20 cellular contexts compared by ENCODE assay signal in the genomic region with DNA sequence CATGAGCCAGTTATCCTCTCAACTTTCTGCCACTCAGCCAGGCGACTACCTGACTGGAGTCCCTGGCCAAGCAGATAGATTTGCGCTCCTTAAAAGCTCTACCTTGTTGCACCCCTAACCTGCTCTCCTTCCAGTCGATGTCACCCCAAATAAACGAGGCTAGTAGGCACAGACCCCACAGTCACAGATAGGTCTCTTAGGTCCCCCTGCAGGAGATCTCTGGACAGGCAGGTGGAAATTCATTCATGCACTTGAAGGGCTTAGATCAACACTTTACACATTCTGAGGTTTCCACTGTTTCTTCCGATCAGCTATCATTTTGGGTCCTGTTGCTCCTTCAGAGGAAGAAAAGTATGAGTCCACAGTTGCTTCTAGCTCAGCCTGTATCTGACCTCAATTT.
DNase-seq lines count a peak whose midpoint lies in the region; ATAC-seq, FAIRE-seq and TF ChIP-seq lines count a peak whose summit lies in the region.
"Had no signal": no experiment of that assay in that cellular context is flagged by ENCODE, and none has a peak within 500 bp of the region (broad histone marks: within the 10 kb centered on the region; RNA-seq: fewer than 3 reads in every experiment).

No MANE protein-coding gene starts in this region.

- no peaks in the 10 kb centered on the region for H3K9me2 ChIP-seq in Karpas-422 (replicated peaks; ENCODE audit: insufficient read depth, low read length)

- dilution Hi-C loops in mammary epithelial cell (cut with HindIII; ENCODE audit: low sequenced_read_pairs): loop anchor here (5.0 kb wide), 1 partner anchor 48 kb away; no protein-coding TSS in a partner anchor

- H3K27ac ChIP-seq in mammary epithelial cell (ENCODE audit: insufficient read depth, low read depth, low read length) (no peak overlapping the region), Karpas-422 (ENCODE audit: low read length) (no peak overlapping the region), H1 (ENCODE audit: low read depth, low read length) (no peak overlapping the region), foreskin keratinocyte (no peak overlapping the region)
- H3K27ac ChIP-seq: KMS-11, lower lobe of right lung, suprapubic skin had no signal

- H3K23ac ChIP-seq in H1 (ENCODE audit: insufficient read length): no peak overlapping the region

- peaks cover 33% of the 10 kb centered on the region for H3K4me1 Mint-ChIP-seq in MCF 10A (ENCODE audit: insufficient read depth, unreplicated experiment)

- H3K56ac ChIP-seq in H1 (replicated peaks; ENCODE audit: insufficient read length, low read depth, low read length): no peak overlapping the region

- no peaks in the 10 kb centered on the region for H3K79me2 ChIP-seq in mammary epithelial cell (ENCODE audit: insufficient read depth, low read length)
- H3K79me2 ChIP-seq in Karpas-422 (ENCODE audit: low read length): no peaks in the 10 kb centered on the region
- H3K79me2 ChIP-seq in H1 (ENCODE audit: control insufficient read depth in 1 of 2, insufficient read depth in 2 of 2, low read length in 2 of 2): no peaks in the 10 kb centered on the region

- no peak for TF ChIP-seq EP300 in H1 (IDR thresholded peaks at IDR 0.05; ENCODE audit: borderline replicate concordance in 1 of 2, low read depth in 2 of 2, low read length in 2 of 2)

- peak overlapping the region; percentile 40 for H3K27ac Mint-ChIP-seq in MCF 10A (ENCODE audit: low read depth, unreplicated experiment)

- no peak overlapping the region for H3K14ac ChIP-seq in H1 (ENCODE audit: insufficient read length)

- H3K79me1 ChIP-seq in H1 (ENCODE audit: low read depth, low read length): no peaks in the 10 kb centered on the region

- H3K4me3 ChIP-seq in mammary epithelial cell (replicated peaks in 1 of 3; ENCODE audit: insufficient read depth in 1 of 3, low read depth in 2 of 3, low read length in 3 of 3): no peak overlapping the region
- no peak overlapping the region for H3K4me3 ChIP-seq in Karpas-422 (ENCODE audit: low read length)
- H3K4me3 ChIP-seq in H1 (ENCODE audit: extremely low read depth in 1 of 4, insufficient read depth in 2 of 4, low read depth in 3 of 4, low read length in 4 of 4): no peak overlapping the region
- H3K4me3 ChIP-seq: esophagus squamous epithelium, lower lobe of right lung, suprapubic skin had no signal

- H2BK15ac ChIP-seq in H1 (ENCODE audit: low read length): no peak overlapping the region

- H3K4me3 Mint-ChIP-seq in MCF 10A (ENCODE audit: unreplicated experiment): no peak overlapping the region

- no peak overlapping the region for H2BK12ac ChIP-seq in H1 (ENCODE audit: low read depth, low read length)

- 76% methylated on average over 5 of the region's 5 CpGs for WGBS in mammary epithelial cell (ENCODE audit: low coverage, missing lambda C conversion rate)
- 84% methylated on average over 5 of the region's 5 CpGs; no CpG with 5 or more reads in 1 of the 2 experiments for WGBS in H1 (ENCODE audit: extremely low coverage in 1 of 2, insufficient coverage in 1 of 2, insufficient read length in 1 of 2, insufficient replicate concordance in 2 of 2, low coverage in 1 of 2, low lambda C conversion rate in 2 of 2, missing lambda C conversion rate in 1 of 2), 2 experiments

- H3K4me1 ChIP-seq in mammary epithelial cell (ENCODE audit: insufficient read depth, low read length) (no peaks in the 10 kb centered on the region), Karpas-422 (ENCODE audit: low read length) (no peaks in the 10 kb centered on the region), H1 (replicated peaks in 1 of 4; ENCODE audit: control insufficient read depth in 3 of 4, insufficient read depth in 4 of 4, low read length in 3 of 4) (peaks cover 0 to 11% (median 7%) of the 10 kb centered on the region in 4 experiments; a peak in 5 of 7 replicates), foreskin keratinocyte (no peaks in the 10 kb centered on the region)

- no peak for TF ChIP-seq POLR2A in H1 (IDR thresholded peaks at IDR 0.05; ENCODE audit: control extremely low read depth in 1 of 2, low read depth in 2 of 2, low read length in 2 of 2)

- no peaks in the 10 kb centered on the region for H3K36me3 ChIP-seq in mammary epithelial cell (ENCODE audit: insufficient read depth, low read length)
- no peaks in the 10 kb centered on the region for H3K36me3 ChIP-seq in Karpas-422 (ENCODE audit: insufficient read depth, low read length)
- H3K36me3 ChIP-seq in H1 (ENCODE audit: control insufficient read depth in 2 of 4, insufficient read depth in 4 of 4, low read length in 3 of 4): no peaks in the 10 kb centered on the region
- H3K36me3 ChIP-seq: esophagus squamous epithelium, lower lobe of right lung, suprapubic skin had no signal

- no peak overlapping the region for H3K4me2 ChIP-seq in mammary epithelial cell (ENCODE audit: insufficient read depth, low read depth, low read length)
- H3K4me2 ChIP-seq in Karpas-422 (ENCODE audit: low read depth, low read length, poor library complexity, severe bottlenecking): no peak overlapping the region
- H3K4me2 ChIP-seq in H1 (ENCODE audit: insufficient read depth in 1 of 2, low read depth in 2 of 2, low read length in 2 of 2): no peak overlapping the region
- H3K4me2 ChIP-seq: KMS-11 had no signal

- H4K91ac ChIP-seq in H1 (replicated peaks; ENCODE audit: insufficient read length, low read length): no peak overlapping the region

- H3K9me3 Mint-ChIP-seq in MCF 10A (ENCODE audit: unreplicated experiment): no peaks in the 10 kb centered on the region

- peak; percentile 81 to 89 for TF ChIP-seq RAD21 in H1 (IDR thresholded peaks at IDR 0.05 in 1 of 2, conservative IDR thresholded peaks at IDR 0.05 in 1 of 2; ENCODE audit: low read depth in 2 of 2, low read length in 2 of 2)

- H3K27me3 Mint-ChIP-seq in MCF 10A (ENCODE audit: insufficient read depth, unreplicated experiment): no peaks in the 10 kb centered on the region

- in situ Hi-C loops in mammary epithelial cell (cut with MboI; ENCODE audit: low sequenced_read_pairs in 2 of 2): no loop called here

- H4K20me1 ChIP-seq in mammary epithelial cell (ENCODE audit: insufficient read depth, low read length) (no peaks in the 10 kb centered on the region), Karpas-422 (ENCODE audit: insufficient read depth, low read depth, low read length) (no peaks in the 10 kb centered on the region), H1 (replicated peaks in 1 of 2; ENCODE audit: control insufficient read depth in 1 of 2, insufficient read depth in 2 of 2, low read length in 2 of 2) (no peaks in the 10 kb centered on the region)

- no peak overlapping the region for H4K8ac ChIP-seq in H1 (ENCODE audit: extremely low read depth, insufficient read depth, low read length)

- TF ChIP-seq CTCF in MCF 10A (IDR thresholded peaks at IDR 0.05; ENCODE audit: unreplicated experiment) (peak; percentile 19), mammary epithelial cell (conservative IDR thresholded peaks at IDR 0.05 in 1 of 2, IDR thresholded peaks at IDR 0.05 in 1 of 2; ENCODE audit: extremely low read depth in 1 of 2, insufficient read depth in 1 of 2, low read depth in 1 of 2, low read length in 2 of 2) (no peak), H1 (IDR thresholded peaks at IDR 0.05; ENCODE audit: control extremely low read depth in 1 of 3, insufficient read depth in 1 of 3, low read depth in 1 of 3, low read length in 3 of 3) (peak; percentile 45 to 73 (median 57)), foreskin keratinocyte (conservative IDR thresholded peaks at IDR 0.05) (no peak)

- no peaks in the 10 kb centered on the region for H3K36me3 Mint-ChIP-seq in MCF 10A (ENCODE audit: insufficient read depth, unreplicated experiment)

- H2AFZ ChIP-seq in mammary epithelial cell (ENCODE audit: low read depth, low read length) (no peak overlapping the region), Karpas-422 (ENCODE audit: low read length) (no peak overlapping the region), H1 (ENCODE audit: low read length) (no peak overlapping the region)

- CTCF ChIA-PET in MCF 10A (lab: Yijun Ruan, JAX) (interaction anchor here (0.6 to 6.3 kb wide), 11 partner anchors 12 to 560 kb away, joined by 3 to 69 read pairs (median 3); no protein-coding TSS in a partner anchor), mammary epithelial cell (lab: Charles Lee; ENCODE audit: low non-redundant PET) (no interaction called here), H1 (lab: Charles Lee; ENCODE audit: partially characterized antibody) (interaction anchor here (0.6 to 6.6 kb wide), 50 partner anchors 9 to 993 kb away, joined by 3 to 71 read pairs (median 4); no protein-coding TSS in a partner anchor)

- H3K4ac ChIP-seq in H1 (replicated peaks; ENCODE audit: insufficient read length, low read depth, low read length): no peak overlapping the region

- no peak overlapping the region for H3K18ac ChIP-seq in H1 (ENCODE audit: extremely low read depth, low read length)

- H2AK5ac ChIP-seq in H1 (ENCODE audit: low read depth, low read length): 0 out of 2 replicates have a peak overlapping the region, but pooled peaks have one; percentile 28

- POLR2A ChIA-PET in MCF 10A (lab: Yijun Ruan, JAX) (interaction anchor here (0.7 to 1.7 kb wide), 3 partner anchors 39 to 594 kb away, joined by 3 to 4 read pairs (median 3); no protein-coding TSS in a partner anchor), H1 (lab: Charles Lee; ENCODE audit: partially characterized antibody) (no interaction called here)

- H3K9ac ChIP-seq in mammary epithelial cell (ENCODE audit: insufficient read depth, low read length) (no peak overlapping the region), Karpas-422 (ENCODE audit: low read length) (no peak overlapping the region), H1 (replicated peaks in 1 of 4; ENCODE audit: extremely low read depth in 1 of 4, low read depth in 3 of 4, low read length in 3 of 4) (no peak overlapping the region)
- H3K9ac ChIP-seq: KMS-11 had no signal

- H3K9me3 ChIP-seq in mammary epithelial cell (replicated peaks; ENCODE audit: insufficient read depth, low read length) (peaks cover 2% of the 10 kb centered on the region), Karpas-422 (ENCODE audit: low read length) (no peaks in the 10 kb centered on the region), H1 (ENCODE audit: insufficient read depth in 2 of 2, low read depth in 1 of 2, low read length in 1 of 2) (no peaks in the 10 kb centered on the region)
- H3K9me3 ChIP-seq: esophagus squamous epithelium, lower lobe of right lung, suprapubic skin had no signal

- H2BK20ac ChIP-seq in H1 (ENCODE audit: low read length): no peak overlapping the region

- H2BK5ac ChIP-seq in H1 (ENCODE audit: low read depth, low read length): no peak overlapping the region

- no TSS peak for BruUV-seq in MCF 10A (replicated peaks; lab: Mats Ljungman, UMichigan)
- BruUV-seq in mammary epithelial cell (replicated peaks; lab: Mats Ljungman, UMichigan): no TSS peak

- DNase-seq in MCF 10A (ENCODE audit: unreplicated experiment) (peak; percentile 35), mammary epithelial cell (no peak), Karpas-422 (peak; percentile 42), H1 (ENCODE audit: low read depth in 1 of 2, low spot score in 2 of 2) (no peak), KG1 (lab: John Stamatoyannopoulos, UW) (no peak), foreskin keratinocyte (no peak), NCI-H2227 (lab: John Stamatoyannopoulos, UW; ENCODE audit: unreplicated experiment) (no peak)
- DNase-seq: activated CD4-positive, CD25-positive, alpha-beta regulatory T cell; activated T-cell treated with anti-CD3 and anti-CD28 coated beads, Interleukin-2, amount 50 U/mL, for 1 hour; esophagus squamous epithelium; GDM1; head of caudate nucleus; lower lobe of right lung; NCI-H1417 treated with DMSO at 0.1 percent for 48 hours; NCI-H2227 treated with DMSO at 0.1 percent for 48 hours; NK-92 treated with Interleukin-12 subunit alpha and Interleukin-12 subunit beta, amount 100 ng/mL, for 24 hours; stimulated activated CD4-positive, alpha-beta T cell treated with anti-CD3 and anti-CD28 coated beads, Interleukin-4, amount 100 ng/mL, for 24 hours had no signal

- no peak overlapping the region for H4K5ac ChIP-seq in H1 (ENCODE audit: insufficient read length, low read depth, low read length)

- no peaks in the 10 kb centered on the region for H3K23me2 ChIP-seq in H1 (ENCODE audit: low read depth, low read length)

- H2BK120ac ChIP-seq in H1 (replicated peaks; ENCODE audit: low read depth, low read length): no peak overlapping the region

- H3K27me3 ChIP-seq in mammary epithelial cell (ENCODE audit: insufficient read depth, low read length) (no peaks in the 10 kb centered on the region), Karpas-422 (ENCODE audit: low read length) (no peaks in the 10 kb centered on the region), H1 (replicated peaks in 1 of 4; ENCODE audit: control insufficient read depth in 3 of 4, extremely low read depth in 1 of 4, insufficient read depth in 3 of 4, low read length in 3 of 4) (no peaks in the 10 kb centered on the region), foreskin keratinocyte (no peaks in the 10 kb centered on the region)
- H3K27me3 ChIP-seq: esophagus squamous epithelium, suprapubic skin had no signal

- intact Hi-C loops in MCF 10A (cut with micrococcal nuclease): loop anchor here (5.0 kb wide), 1 partner anchor 857 kb away; no protein-coding TSS in a partner anchor
- intact Hi-C loops in mammary epithelial cell (cut with micrococcal nuclease): loop anchor here (5.0 to 10.0 kb wide), 2 partner anchors 38 to 414 kb away; no protein-coding TSS in a partner anchor

- peak; percentile 42 for FAIRE-seq in H1 (lab: Jason Lieb, UNC)
- FAIRE-seq: islet of Langerhans had no signal

- no peak for ATAC-seq in foreskin keratinocyte
- ATAC-seq: lower lobe of right lung had no signal

Comparison
In these comparisons a context has a peak if more than half of its experiments do, and no peak if none do; other contexts are left out.
1. DNase-seq: peak in MCF 10A (single experiment) and Karpas-422 (single experiment); none in mammary epithelial cell (single experiment), H1 (0 of 2), KG1 (single experiment), foreskin keratinocyte (0 of 2) and NCI-H2227 (single experiment).
2. CTCF ChIP-seq: peak in MCF 10A (single experiment) and H1 (3 of 3); none in mammary epithelial cell (0 of 2) and foreskin keratinocyte (single experiment).